In genomic region chr19:5827891-5828660, GRCh38 we compare ENCODE assay signal across 9 cellular contexts. TPM values are rescaled to one million over a fixed set of nuclear protein-coding genes. Genes with fewer than 3 reads are reported as not detected.
A peak's percentile ranks its signal among the peaks of the same experiment; 100 is the strongest.
DNase-seq lines count a peak whose midpoint lies in the region; ATAC-seq and TF ChIP-seq lines count a peak whose summit lies in the region.
"Had no signal": no experiment of that assay in that cellular context is flagged by ENCODE, and none has a peak within 500 bp of the region (broad histone marks: within the 10 kb centered on the region; RNA-seq: fewer than 3 reads in every experiment).

No MANE protein-coding gene starts in this region.

- TF ChIP-seq CTCF in activated B cell treated with CpG ODN at 0.5 μM for 24 hours (IDR thresholded peaks at IDR 0.05), result no peak
- TF ChIP-seq CTCF in kidney epithelial cell (IDR thresholded peaks at IDR 0.05; ENCODE audit: insufficient read depth, low read length, poor library complexity, severe bottlenecking), result no peak

- peaks cover 5% of the 10 kb centered on the region for H3K27me3 ChIP-seq in kidney epithelial cell (ENCODE audit: control insufficient read depth, insufficient read depth, low read length)

- H3K4me3 Mint-ChIP-seq in activated B cell treated with CpG ODN at 0.5 μM for 24 hours, result peak overlapping the region; percentile 85

- H3K36me3 Mint-ChIP-seq in activated B cell treated with CpG ODN at 0.5 μM for 24 hours (ENCODE audit: low read depth), result peaks cover 2% of the 10 kb centered on the region

- peak overlapping the region; percentile 75 for H3K27ac Mint-ChIP-seq in activated B cell treated with CpG ODN at 0.5 μM for 24 hours

- no peaks in the 10 kb centered on the region for H3K9me3 Mint-ChIP-seq in activated B cell treated with CpG ODN at 0.5 μM for 24 hours

- intact Hi-C loops in activated B cell treated with CpG ODN at 0.5 μM for 24 hours (cut with micrococcal nuclease), result loop anchor here (1.0 to 2.0 kb wide), 5 partner anchors 24 to 137 kb away; partner anchors contain the start of genes CATSPERD, LONP1, NDUFA11 and RPL36

- no peaks in the 10 kb centered on the region for H3K36me3 ChIP-seq in kidney epithelial cell (ENCODE audit: control insufficient read depth, insufficient read depth, low read length)

- ATAC-seq in HG03045 (IDR thresholded peaks at IDR 0.05; ENCODE audit: unreplicated experiment), result peak; percentile 68
- ATAC-seq in activated B cell treated with CpG ODN at 0.5 μM for 24 hours (ENCODE audit: low read depth), result peak; percentile 78

- H3K4me1 Mint-ChIP-seq in activated B cell treated with CpG ODN at 0.5 μM for 24 hours, result peaks cover 18% of the 10 kb centered on the region

- peak; percentile 56 for DNase-seq in A172 (ENCODE audit: low spot score)
- DNase-seq in NCI-H2171 (lab: John Stamatoyannopoulos, UW), result peak; percentile 92
- DNase-seq in activated B cell treated with CpG ODN at 0.5 μM for 24 hours, result peak; percentile 78
- DNase-seq in central memory CD4-positive, alpha-beta T cell, result peak; percentile 93
- DNase-seq in kidney epithelial cell (ENCODE audit: low read depth), result peak; percentile 66
- DNase-seq in stimulated activated CD4-positive, alpha-beta T cell treated with anti-CD3 and anti-CD28 coated beads, Interleukin-12 subunit alpha, Interleukin-12 subunit beta, amount 100 ng/mL, for 4 hours, result peak; percentile 94
- DNase-seq: DND-41 had no signal

- peaks cover 11% of the 10 kb centered on the region for H3K27me3 Mint-ChIP-seq in activated B cell treated with CpG ODN at 0.5 μM for 24 hours

- CTCF ChIA-PET in activated B cell treated with CpG ODN at 0.5 μM for 24 hours (lab: Charles Lee), result interaction anchor here (1.9 kb wide), 1 partner anchor 24 kb away, joined by 9 read pairs; the partner anchor contains the start of gene NRTN

- peak; percentile 98 for TF ChIP-seq POLR2A in GM18526 (IDR thresholded peaks at IDR 0.05; ENCODE audit: extremely low read depth, insufficient read length)

- H3K4me3 ChIP-seq in kidney epithelial cell (ENCODE audit: low read depth, low read length), result peak overlapping the region; percentile 58

- POLR2A ChIA-PET in activated B cell treated with CpG ODN at 0.5 μM for 24 hours (lab: Charles Lee), result interaction anchor here (0.5 to 3.6 kb wide), 7 partner anchors 24 to 205 kb away, joined by 3 to 34 read pairs (median 9); partner anchors contain the start of genes CATSPERD, DUS3L, LONP1 and NDUFA11

RNA-seq across cellular contexts. Expression of gene FUT6, which starts 11.4 kb away (rescaled TPM):
- total RNA-seq in A172 (2014; rRNA removed; shearing (Covaris generic)), result not detected in 2 replicates
- total RNA-seq in activated B cell treated with CpG ODN at 0.5 μM for 24 hours, result not detected in 2 replicates
- total RNA-seq in kidney epithelial cell, result 0.82 and 0.84 TPM in 2 replicates

RNA-seq across cellular contexts. Expression of gene FUT3, which starts 23.2 kb away (rescaled TPM):
- total RNA-seq in A172 (2014; rRNA removed; shearing (Covaris generic)), result not detected in 2 replicates
- total RNA-seq in activated B cell treated with CpG ODN at 0.5 μM for 24 hours (not detected in 2 replicates), kidney epithelial cell (8.8 and 9.1 TPM in 2 replicates)

RNA-seq across cellular contexts. Expression of gene NRTN, which starts 23.2 kb away (rescaled TPM):
- total RNA-seq in A172 (2014; rRNA removed; shearing (Covaris generic)), result 1.4 TPM in 1 of 2 replicates, not detected in the other
- 0.32 and 0.42 TPM in 2 replicates for total RNA-seq in activated B cell treated with CpG ODN at 0.5 μM for 24 hours
- 0.14 and 1.0 TPM in 2 replicates for total RNA-seq in kidney epithelial cell

RNA-seq across cellular contexts. Expression of gene DUS3L, which starts 37.1 kb away (rescaled TPM):
- 56.0 and 76.7 TPM in 2 replicates for total RNA-seq in A172 (2014; rRNA removed; shearing (Covaris generic))
- total RNA-seq in activated B cell treated with CpG ODN at 0.5 μM for 24 hours (82.8 and 89.1 TPM in 2 replicates), kidney epithelial cell (43.4 and 53.0 TPM in 2 replicates)

RNA-seq across cellular contexts. Expression of gene FUT5, which starts 42.3 kb away (rescaled TPM):
- not detected in 2 replicates for total RNA-seq in A172 (2014; rRNA removed; shearing (Covaris generic))
- total RNA-seq in activated B cell treated with CpG ODN at 0.5 μM for 24 hours (not detected in 2 replicates), kidney epithelial cell (not detected in 2 replicates)

Comparison
In these comparisons a context has a peak if more than half of its experiments do, and no peak if none do; other contexts are left out.
1. Peak in every context shown above with its lines: DNase-seq, ATAC-seq and H3K4me3 ChIP-seq.